In the genomic region with DNA sequence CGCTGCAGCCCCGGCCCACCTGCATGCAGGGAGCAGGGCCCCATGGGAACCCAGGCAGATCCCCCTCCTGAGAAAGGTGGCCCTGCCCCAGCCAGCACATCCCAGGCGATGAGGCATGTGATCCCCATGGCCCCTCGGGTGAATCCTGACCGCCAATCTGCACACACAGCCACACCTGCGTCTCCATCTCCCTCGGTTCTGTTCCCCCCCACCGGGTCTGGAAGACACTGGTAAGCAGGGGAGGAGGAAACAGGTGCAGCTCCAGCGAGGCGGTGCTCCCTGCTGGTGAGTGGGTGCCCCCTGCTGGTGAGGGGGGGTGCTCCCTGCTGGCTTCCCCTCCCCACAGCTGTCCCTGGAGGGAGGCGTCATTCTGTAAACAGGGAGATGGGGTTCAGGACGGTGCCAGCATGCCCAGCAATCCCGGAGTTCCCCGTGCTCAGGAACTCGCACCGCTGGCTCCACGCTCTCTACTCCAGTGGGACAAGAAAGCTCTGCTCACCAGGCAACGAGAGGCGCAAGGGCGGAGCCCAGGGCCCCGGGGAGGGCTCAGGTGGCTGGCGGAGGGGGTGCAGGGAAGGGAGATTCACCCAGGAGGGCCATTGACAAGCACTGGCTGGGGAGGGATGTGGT, we compare ENCODE assay signal across 1 cellular context.
TF ChIP-seq lines count a peak whose summit lies in the region.

No MANE protein-coding gene starts in this region.

TF ChIP-seq in GM12878, 131 proteins besides CTCF, POLR2A, EP300 and RAD21 (continued from another document):
- TF ChIP-seq, protein P1, sequence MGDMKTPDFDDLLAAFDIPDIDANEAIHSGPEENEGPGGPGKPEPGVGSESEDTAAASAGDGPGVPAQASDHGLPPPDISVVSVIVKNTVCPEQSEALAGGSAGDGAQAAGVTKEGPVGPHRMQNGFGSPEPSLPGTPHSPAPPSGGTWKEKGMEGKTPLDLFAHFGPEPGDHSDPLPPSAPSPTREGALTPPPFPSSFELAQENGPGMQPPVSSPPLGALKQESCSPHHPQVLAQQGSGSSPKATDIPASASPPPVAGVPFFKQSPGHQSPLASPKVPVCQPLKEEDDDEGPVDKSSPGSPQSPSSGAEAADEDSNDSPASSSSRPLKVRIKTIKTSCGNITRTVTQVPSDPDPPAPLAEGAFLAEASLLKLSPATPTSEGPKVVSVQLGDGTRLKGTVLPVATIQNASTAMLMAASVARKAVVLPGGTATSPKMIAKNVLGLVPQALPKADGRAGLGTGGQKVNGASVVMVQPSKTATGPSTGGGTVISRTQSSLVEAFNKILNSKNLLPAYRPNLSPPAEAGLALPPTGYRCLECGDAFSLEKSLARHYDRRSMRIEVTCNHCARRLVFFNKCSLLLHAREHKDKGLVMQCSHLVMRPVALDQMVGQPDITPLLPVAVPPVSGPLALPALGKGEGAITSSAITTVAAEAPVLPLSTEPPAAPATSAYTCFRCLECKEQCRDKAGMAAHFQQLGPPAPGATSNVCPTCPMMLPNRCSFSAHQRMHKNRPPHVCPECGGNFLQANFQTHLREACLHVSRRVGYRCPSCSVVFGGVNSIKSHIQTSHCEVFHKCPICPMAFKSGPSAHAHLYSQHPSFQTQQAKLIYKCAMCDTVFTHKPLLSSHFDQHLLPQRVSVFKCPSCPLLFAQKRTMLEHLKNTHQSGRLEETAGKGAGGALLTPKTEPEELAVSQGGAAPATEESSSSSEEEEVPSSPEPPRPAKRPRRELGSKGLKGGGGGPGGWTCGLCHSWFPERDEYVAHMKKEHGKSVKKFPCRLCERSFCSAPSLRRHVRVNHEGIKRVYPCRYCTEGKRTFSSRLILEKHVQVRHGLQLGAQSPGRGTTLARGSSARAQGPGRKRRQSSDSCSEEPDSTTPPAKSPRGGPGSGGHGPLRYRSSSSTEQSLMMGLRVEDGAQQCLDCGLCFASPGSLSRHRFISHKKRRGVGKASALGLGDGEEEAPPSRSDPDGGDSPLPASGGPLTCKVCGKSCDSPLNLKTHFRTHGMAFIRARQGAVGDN (IDR thresholded peaks at IDR 0.05), result no peak
- TF ChIP-seq EGR1 (IDR thresholded peaks at IDR 0.05; ENCODE audit: borderline replicate concordance in 1 of 2, low read depth in 2 of 2, low read length in 2 of 2) (no peak), POU2F2 (IDR thresholded peaks at IDR 0.05; ENCODE audit: borderline replicate concordance, low read depth, low read length) (no peak), HDAC2 (IDR thresholded peaks at IDR 0.05) (no peak), TBL1XR1 (IDR thresholded peaks at IDR 0.05; ENCODE audit: low read depth, low read length) (no peak), SREBF2 (IDR thresholded peaks at IDR 0.05; ENCODE audit: low read length) (no peak), RCOR1 (conservative IDR thresholded peaks at IDR 0.05; ENCODE audit: low read depth, low read length) (no peak), SMC3 (IDR thresholded peaks at IDR 0.05; ENCODE audit: borderline replicate concordance, low read length) (peak; percentile 88), ETV6 (conservative IDR thresholded peaks at IDR 0.05 in 1 of 2, IDR thresholded peaks at IDR 0.05 in 1 of 2; ENCODE audit: borderline replicate concordance in 1 of 2, low read depth in 1 of 2) (no peak), FOXM1 (IDR thresholded peaks at IDR 0.05; ENCODE audit: low read depth, low read length) (no peak), SUPT20H (IDR thresholded peaks at IDR 0.05; ENCODE audit: borderline replicate concordance, control insufficient read depth, low read depth, low read length) (no peak), MXI1 (IDR thresholded peaks at IDR 0.05; ENCODE audit: low read depth, low read length) (no peak), BMI1 (IDR thresholded peaks at IDR 0.05; ENCODE audit: borderline replicate concordance) (no peak), POLR2AphosphoS5 (IDR thresholded peaks at IDR 0.05; ENCODE audit: low read length) (no peak), EED (IDR thresholded peaks at IDR 0.05; ENCODE audit: low read depth) (0 out of 2 replicates have a peak, but pooled peaks have one; percentile 12), NFIC (IDR thresholded peaks at IDR 0.05; ENCODE audit: low read depth, low read length) (no peak), SREBF1 (IDR thresholded peaks at IDR 0.05; ENCODE audit: low read length) (no peak), FOS (IDR thresholded peaks at IDR 0.05; ENCODE audit: borderline replicate concordance, extremely low read depth, insufficient read length) (no peak), JUNB (IDR thresholded peaks at IDR 0.05) (no peak), ZSCAN29 (IDR thresholded peaks at IDR 0.05) (no peak), NR2F1 (conservative IDR thresholded peaks at IDR 0.05) (no peak), CHD1 (IDR thresholded peaks at IDR 0.05; ENCODE audit: low read depth, low read length) (no peak)
- TF ChIP-seq, protein P2, sequence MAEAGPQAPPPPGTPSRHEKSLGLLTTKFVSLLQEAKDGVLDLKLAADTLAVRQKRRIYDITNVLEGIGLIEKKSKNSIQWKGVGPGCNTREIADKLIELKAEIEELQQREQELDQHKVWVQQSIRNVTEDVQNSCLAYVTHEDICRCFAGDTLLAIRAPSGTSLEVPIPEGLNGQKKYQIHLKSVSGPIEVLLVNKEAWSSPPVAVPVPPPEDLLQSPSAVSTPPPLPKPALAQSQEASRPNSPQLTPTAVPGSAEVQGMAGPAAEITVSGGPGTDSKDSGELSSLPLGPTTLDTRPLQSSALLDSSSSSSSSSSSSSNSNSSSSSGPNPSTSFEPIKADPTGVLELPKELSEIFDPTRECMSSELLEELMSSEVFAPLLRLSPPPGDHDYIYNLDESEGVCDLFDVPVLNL (IDR thresholded peaks at IDR 0.05; ENCODE audit: low read depth, low read length), result no peak
- TF ChIP-seq, protein P3, sequence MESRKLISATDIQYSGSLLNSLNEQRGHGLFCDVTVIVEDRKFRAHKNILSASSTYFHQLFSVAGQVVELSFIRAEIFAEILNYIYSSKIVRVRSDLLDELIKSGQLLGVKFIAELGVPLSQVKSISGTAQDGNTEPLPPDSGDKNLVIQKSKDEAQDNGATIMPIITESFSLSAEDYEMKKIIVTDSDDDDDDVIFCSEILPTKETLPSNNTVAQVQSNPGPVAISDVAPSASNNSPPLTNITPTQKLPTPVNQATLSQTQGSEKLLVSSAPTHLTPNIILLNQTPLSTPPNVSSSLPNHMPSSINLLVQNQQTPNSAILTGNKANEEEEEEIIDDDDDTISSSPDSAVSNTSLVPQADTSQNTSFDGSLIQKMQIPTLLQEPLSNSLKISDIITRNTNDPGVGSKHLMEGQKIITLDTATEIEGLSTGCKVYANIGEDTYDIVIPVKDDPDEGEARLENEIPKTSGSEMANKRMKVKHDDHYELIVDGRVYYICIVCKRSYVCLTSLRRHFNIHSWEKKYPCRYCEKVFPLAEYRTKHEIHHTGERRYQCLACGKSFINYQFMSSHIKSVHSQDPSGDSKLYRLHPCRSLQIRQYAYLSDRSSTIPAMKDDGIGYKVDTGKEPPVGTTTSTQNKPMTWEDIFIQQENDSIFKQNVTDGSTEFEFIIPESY (IDR thresholded peaks at IDR 0.05), result no peak
- TF ChIP-seq, protein P4, sequence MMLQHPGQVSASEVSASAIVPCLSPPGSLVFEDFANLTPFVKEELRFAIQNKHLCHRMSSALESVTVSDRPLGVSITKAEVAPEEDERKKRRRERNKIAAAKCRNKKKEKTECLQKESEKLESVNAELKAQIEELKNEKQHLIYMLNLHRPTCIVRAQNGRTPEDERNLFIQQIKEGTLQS (IDR thresholded peaks at IDR 0.05; ENCODE audit: borderline replicate concordance, extremely low read depth, low read depth, low read length), result no peak
- TF ChIP-seq, protein P5, sequence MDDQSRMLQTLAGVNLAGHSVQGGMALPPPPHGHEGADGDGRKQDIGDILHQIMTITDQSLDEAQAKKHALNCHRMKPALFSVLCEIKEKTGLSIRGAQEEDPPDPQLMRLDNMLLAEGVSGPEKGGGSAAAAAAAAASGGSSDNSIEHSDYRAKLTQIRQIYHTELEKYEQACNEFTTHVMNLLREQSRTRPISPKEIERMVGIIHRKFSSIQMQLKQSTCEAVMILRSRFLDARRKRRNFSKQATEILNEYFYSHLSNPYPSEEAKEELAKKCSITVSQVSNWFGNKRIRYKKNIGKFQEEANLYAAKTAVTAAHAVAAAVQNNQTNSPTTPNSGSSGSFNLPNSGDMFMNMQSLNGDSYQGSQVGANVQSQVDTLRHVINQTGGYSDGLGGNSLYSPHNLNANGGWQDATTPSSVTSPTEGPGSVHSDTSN (IDR thresholded peaks at IDR 0.05; ENCODE audit: insufficient replicate concordance, low read depth, low read length), result no peak
